In the genomic region with DNA sequence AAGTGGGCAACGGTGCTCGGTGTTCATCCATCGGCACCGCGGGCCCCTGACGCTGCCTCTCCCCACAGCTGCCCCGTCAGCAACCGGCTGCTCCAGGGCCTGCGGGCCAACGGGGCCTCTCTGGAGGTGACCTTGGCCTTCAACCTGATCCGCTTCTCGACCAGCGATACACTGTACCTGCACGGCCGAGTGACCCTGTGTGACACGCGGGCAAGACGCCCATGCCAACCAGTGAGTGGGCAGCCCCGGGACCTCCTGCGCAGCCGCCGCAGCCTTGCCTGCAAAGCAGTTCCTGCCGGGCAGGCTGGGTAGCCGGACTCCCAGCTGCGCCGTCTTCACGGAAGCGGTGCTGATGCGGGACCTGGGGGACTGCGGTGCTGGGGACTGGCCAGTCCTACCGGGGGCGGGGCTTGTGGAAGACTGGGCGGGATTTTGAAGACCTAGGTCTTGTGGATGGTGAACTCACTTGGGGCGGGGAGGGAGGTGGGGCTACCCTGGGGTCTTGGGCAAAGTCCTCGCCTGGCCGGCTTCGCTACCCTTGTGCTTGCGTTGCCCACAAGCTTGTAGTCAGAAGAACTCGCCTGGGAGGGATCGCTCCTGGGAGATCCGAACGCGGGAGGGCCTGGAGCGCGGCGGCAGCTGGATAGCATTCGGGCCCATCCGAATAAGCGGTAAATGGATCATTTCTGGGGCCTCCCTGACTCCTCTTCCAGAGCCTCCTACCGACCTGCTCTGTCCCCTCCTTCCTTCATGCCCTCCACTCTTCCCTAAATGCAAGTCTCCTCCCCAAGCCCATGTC, we compare ENCODE assay signal across 9 cellular contexts. TPM values are rescaled to one million over a fixed set of nuclear protein-coding genes. Genes with fewer than 3 reads are reported as not detected.
DNase-seq lines count a peak whose midpoint lies in the region; ATAC-seq and TF ChIP-seq lines count a peak whose summit lies in the region.
"Had no signal": no experiment of that assay in that cellular context is flagged by ENCODE, and none has a peak within 500 bp of the region (broad histone marks: within the 10 kb centered on the region; RNA-seq: fewer than 3 reads in every experiment).

No MANE protein-coding gene starts in this region.

- no peaks in the 10 kb centered on the region for H3K4me1 ChIP-seq in GM23248 (ENCODE audit: insufficient read depth)

- no peaks in the 10 kb centered on the region for H3K79me2 ChIP-seq in GM23248 (ENCODE audit: insufficient read depth)

- DNase-seq in GM23248: peak; percentile 47
- peak; percentile 3 for DNase-seq in activated T-cell treated with anti-CD3 and anti-CD28 coated beads for 4 hours
- peak; percentile 62 for DNase-seq in epithelial cell of esophagus (ENCODE audit: low read depth)
- DNase-seq in midbrain (lab: John Stamatoyannopoulos, UW): peak; percentile 30
- peak; percentile 16 to 47 for DNase-seq in stimulated activated CD8-positive, alpha-beta memory T cell treated with anti-CD3 and anti-CD28 coated beads, Interleukin-7, amount 100 ng/mL, for 48 hours (ENCODE audit: extremely low read depth in 1 of 2, low read depth in 1 of 2)
- DNase-seq in SIG-M5 (lab: John Stamatoyannopoulos, UW): no peak
- no peak for DNase-seq in UCSD-AML1 (lab: John Stamatoyannopoulos, UW; ENCODE audit: unreplicated experiment)

- H3K4me3 ChIP-seq in GM23248: peak overlapping the region; percentile 58
- peak overlapping the region; percentile 38 for H3K4me3 ChIP-seq in epithelial cell of esophagus (ENCODE audit: low read length)

- TF ChIP-seq CTCF in epithelial cell of esophagus (IDR thresholded peaks at IDR 0.05; ENCODE audit: insufficient read depth, low read depth, low read length, missing control alignments): no peak

- H3K9me2 ChIP-seq in GM23248 (ENCODE audit: insufficient read depth): no peaks in the 10 kb centered on the region

- 16 to 17% methylated on average over 42 to 44 of the region's 50 CpGs for WGBS in GM23248 (ENCODE audit: low coverage in 1 of 2, low lambda C conversion rate in 2 of 2, missing lambda C conversion rate in 2 of 2), 2 experiments

- no peak overlapping the region for H3K9ac ChIP-seq in GM23248

- no peaks in the 10 kb centered on the region for H3F3A ChIP-seq in GM23248 (ENCODE audit: insufficient read depth)

- peak overlapping the region; percentile 51 for H2AFZ ChIP-seq in GM23248

- in situ Hi-C loops in GM23248 (cut with MboI): no loop called here

- H3K36me3 ChIP-seq in GM23248 (ENCODE audit: low read depth): no peaks in the 10 kb centered on the region

- no peaks in the 10 kb centered on the region for H3K9me3 ChIP-seq in GM23248 (ENCODE audit: low read depth)

- no peak overlapping the region for H3K27ac ChIP-seq in GM23248

- ATAC-seq in GM21367 (IDR thresholded peaks at IDR 0.05; ENCODE audit: unreplicated experiment): no peak

- H4K20me1 ChIP-seq in GM23248 (ENCODE audit: insufficient read depth): no peaks in the 10 kb centered on the region

- peak overlapping the region; percentile 44 for H3K4me2 ChIP-seq in GM23248 (ENCODE audit: unreplicated experiment)

- H3K27me3 ChIP-seq in GM23248 (replicated peaks; ENCODE audit: insufficient read depth): peaks cover 9% of the 10 kb centered on the region

RNA-seq across cellular contexts. Expression of a gene that starts 8.8 kb away (rescaled TPM):
- total RNA-seq in GM23248 (2014; rRNA removed; shearing (Covaris generic)): 6.2 TPM in 2 replicates
- 4.6 and 5.0 TPM in 2 replicates for polyA plus RNA-seq in GM23248 (2016; fragmentation: Nextera tagmentation; extraction: Ambion mirVana)

RNA-seq across cellular contexts. Expression of a gene that starts 34.8 kb away (rescaled TPM):
- total RNA-seq in GM23248 (2014; rRNA removed; shearing (Covaris generic)): not detected in 2 replicates
- polyA plus RNA-seq in GM23248 (2016; fragmentation: Nextera tagmentation; extraction: Ambion mirVana): not detected in 2 replicates
- total RNA-seq: LHCN-M2 had no signal

RNA-seq across cellular contexts. Expression of a gene that starts 47.9 kb away (rescaled TPM):
- 0.51 TPM in 1 of 2 replicates, not detected in the other for total RNA-seq in GM23248 (2014; rRNA removed; shearing (Covaris generic))
- polyA plus RNA-seq in GM23248 (2016; fragmentation: Nextera tagmentation; extraction: Ambion mirVana): 0.10 TPM in 1 of 2 replicates, not detected in the other

RNA-seq across cellular contexts. Expression of a gene that starts 53.6 kb away (rescaled TPM):
- not detected in 2 replicates for total RNA-seq in GM23248 (2014; rRNA removed; shearing (Covaris generic))
- 0.81 and 0.85 TPM in 2 replicates for polyA plus RNA-seq in GM23248 (2016; fragmentation: Nextera tagmentation; extraction: Ambion mirVana)
- total RNA-seq: LHCN-M2 had no signal

RNA-seq across cellular contexts. Expression of a gene that starts 54.7 kb away (rescaled TPM):
- 212 and 240 TPM in 2 replicates for total RNA-seq in GM23248 (2014; rRNA removed; shearing (Covaris generic))
- polyA plus RNA-seq in GM23248 (2016; fragmentation: Nextera tagmentation; extraction: Ambion mirVana): 2,795 and 2,825 TPM in 2 replicates

Comparison
In these comparisons a context has a peak if more than half of its experiments do, and no peak if none do; other contexts are left out.
1. DNase-seq: peak in GM23248 (single experiment), activated T-cell treated with anti-CD3 and anti-CD28 coated beads for 4 hours (single experiment), epithelial cell of esophagus (single experiment), midbrain (single experiment) and stimulated activated CD8-positive, alpha-beta memory T cell treated with anti-CD3 and anti-CD28 coated beads, Interleukin-7, amount 100 ng/mL, for 48 hours (2 of 2); none in SIG-M5 (single experiment) and UCSD-AML1 (single experiment).